1 cellular context compared by ENCODE assay signal in the genomic region with DNA sequence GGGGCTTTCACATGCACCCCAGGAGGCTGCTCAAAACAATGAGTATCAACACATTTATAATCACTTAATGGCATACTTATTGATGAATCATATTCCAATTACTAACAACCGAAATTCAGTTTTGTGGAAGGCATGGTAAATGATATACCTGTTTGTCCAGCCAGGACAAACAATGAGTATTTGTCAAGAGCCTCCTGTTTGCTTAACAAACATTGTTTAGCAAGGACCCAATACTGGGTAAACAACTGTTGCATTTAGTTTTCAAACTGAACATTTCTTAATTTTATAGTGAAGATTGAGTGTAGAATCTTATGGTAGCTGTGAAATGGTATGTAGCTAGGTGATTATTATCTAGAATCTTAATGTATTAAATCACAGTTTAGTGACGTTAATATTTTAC.
TF ChIP-seq lines count a peak whose summit lies in the region.

No MANE protein-coding gene starts in this region.

TF ChIP-seq in HepG2, 621 proteins besides CTCF, POLR2A, EP300 and RAD21 (continued from another document and continues in another):
- TF ChIP-seq, protein P1, sequence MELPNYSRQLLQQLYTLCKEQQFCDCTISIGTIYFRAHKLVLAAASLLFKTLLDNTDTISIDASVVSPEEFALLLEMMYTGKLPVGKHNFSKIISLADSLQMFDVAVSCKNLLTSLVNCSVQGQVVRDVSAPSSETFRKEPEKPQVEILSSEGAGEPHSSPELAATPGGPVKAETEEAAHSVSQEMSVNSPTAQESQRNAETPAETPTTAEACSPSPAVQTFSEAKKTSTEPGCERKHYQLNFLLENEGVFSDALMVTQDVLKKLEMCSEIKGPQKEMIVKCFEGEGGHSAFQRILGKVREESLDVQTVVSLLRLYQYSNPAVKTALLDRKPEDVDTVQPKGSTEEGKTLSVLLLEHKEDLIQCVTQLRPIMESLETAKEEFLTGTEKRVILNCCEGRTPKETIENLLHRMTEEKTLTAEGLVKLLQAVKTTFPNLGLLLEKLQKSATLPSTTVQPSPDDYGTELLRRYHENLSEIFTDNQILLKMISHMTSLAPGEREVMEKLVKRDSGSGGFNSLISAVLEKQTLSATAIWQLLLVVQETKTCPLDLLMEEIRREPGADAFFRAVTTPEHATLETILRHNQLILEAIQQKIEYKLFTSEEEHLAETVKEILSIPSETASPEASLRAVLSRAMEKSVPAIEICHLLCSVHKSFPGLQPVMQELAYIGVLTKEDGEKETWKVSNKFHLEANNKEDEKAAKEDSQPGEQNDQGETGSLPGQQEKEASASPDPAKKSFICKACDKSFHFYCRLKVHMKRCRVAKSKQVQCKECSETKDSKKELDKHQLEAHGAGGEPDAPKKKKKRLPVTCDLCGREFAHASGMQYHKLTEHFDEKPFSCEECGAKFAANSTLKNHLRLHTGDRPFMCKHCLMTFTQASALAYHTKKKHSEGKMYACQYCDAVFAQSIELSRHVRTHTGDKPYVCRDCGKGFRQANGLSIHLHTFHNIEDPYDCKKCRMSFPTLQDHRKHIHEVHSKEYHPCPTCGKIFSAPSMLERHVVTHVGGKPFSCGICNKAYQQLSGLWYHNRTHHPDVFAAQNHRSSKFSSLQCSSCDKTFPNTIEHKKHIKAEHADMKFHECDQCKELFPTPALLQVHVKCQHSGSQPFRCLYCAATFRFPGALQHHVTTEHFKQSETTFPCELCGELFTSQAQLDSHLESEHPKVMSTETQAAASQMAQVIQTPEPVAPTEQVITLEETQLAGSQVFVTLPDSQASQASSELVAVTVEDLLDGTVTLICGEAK (IDR thresholded peaks at IDR 0.05): no peak
- TF ChIP-seq, protein P1 (CRISPR knock-in tag; IDR thresholded peaks at IDR 0.05): no peak
- TF ChIP-seq, protein P2, sequence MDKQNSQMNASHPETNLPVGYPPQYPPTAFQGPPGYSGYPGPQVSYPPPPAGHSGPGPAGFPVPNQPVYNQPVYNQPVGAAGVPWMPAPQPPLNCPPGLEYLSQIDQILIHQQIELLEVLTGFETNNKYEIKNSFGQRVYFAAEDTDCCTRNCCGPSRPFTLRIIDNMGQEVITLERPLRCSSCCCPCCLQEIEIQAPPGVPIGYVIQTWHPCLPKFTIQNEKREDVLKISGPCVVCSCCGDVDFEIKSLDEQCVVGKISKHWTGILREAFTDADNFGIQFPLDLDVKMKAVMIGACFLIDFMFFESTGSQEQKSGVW (CRISPR knock-in tag; IDR thresholded peaks at IDR 0.05; ENCODE audit: borderline replicate concordance): no peak
- TF ChIP-seq HOXA3 (CRISPR knock-in tag; IDR thresholded peaks at IDR 0.05) (no peak), NKX3-1 (CRISPR knock-in tag; IDR thresholded peaks at IDR 0.05) (no peak), TP53 (CRISPR knock-in tag; conservative IDR thresholded peaks at IDR 0.05) (no peak), MXD4 (CRISPR knock-in tag; IDR thresholded peaks at IDR 0.05) (no peak), ZNF296 (CRISPR knock-in tag; conservative IDR thresholded peaks at IDR 0.05) (no peak), NFE2 (CRISPR knock-in tag; IDR thresholded peaks at IDR 0.05) (no peak), HDAC1 (CRISPR knock-in tag; IDR thresholded peaks at IDR 0.05) (no peak), SOX13 (IDR thresholded peaks at IDR 0.05) (no peak), SOX13 (CRISPR knock-in tag; conservative IDR thresholded peaks at IDR 0.05 in 1 of 2, IDR thresholded peaks at IDR 0.05 in 1 of 2) (peak in 1 of 2 experiments; percentile 53; a peak in 2 of 4 replicates), SOX5 (CRISPR knock-in tag; IDR thresholded peaks at IDR 0.05; ENCODE audit: borderline replicate concordance) (peak; percentile 57; the same call in 1 of the 2 replicates), RBM39 (IDR thresholded peaks at IDR 0.05; ENCODE audit: low read depth, low read length, poor library complexity, severe bottlenecking) (no peak), JUNB (CRISPR knock-in tag; IDR thresholded peaks at IDR 0.05; ENCODE audit: borderline replicate concordance) (no peak), KDM6A (CRISPR knock-in tag; IDR thresholded peaks at IDR 0.05; ENCODE audit: low read depth) (no peak), FOXA3 (CRISPR knock-in tag; IDR thresholded peaks at IDR 0.05) (peak; percentile 86), NPAS2 (CRISPR knock-in tag; IDR thresholded peaks at IDR 0.05; ENCODE audit: borderline replicate concordance) (no peak), ZKSCAN1 (IDR thresholded peaks at IDR 0.05; ENCODE audit: low read length) (no peak), BCL6 (CRISPR knock-in tag; IDR thresholded peaks at IDR 0.05) (peak; percentile 23; the same call in 1 of the 2 replicates), NFIC (IDR thresholded peaks at IDR 0.05; ENCODE audit: low read length) (peak; percentile 44; the same call in 1 of the 2 replicates), ZBTB42 (CRISPR knock-in tag; IDR thresholded peaks at IDR 0.05) (no peak), HHEX (CRISPR knock-in tag; IDR thresholded peaks at IDR 0.05) (peak; percentile 56; the same call in 1 of the 2 replicates), MAFF (IDR thresholded peaks at IDR 0.05; ENCODE audit: low read depth, low read length) (no peak), BRCA1 (CRISPR knock-in tag; IDR thresholded peaks at IDR 0.05) (no peak), CEBPB (IDR thresholded peaks at IDR 0.05; ENCODE audit: borderline replicate concordance, low read depth, low read length) (peak; percentile 70)
- TF ChIP-seq, protein P3, sequence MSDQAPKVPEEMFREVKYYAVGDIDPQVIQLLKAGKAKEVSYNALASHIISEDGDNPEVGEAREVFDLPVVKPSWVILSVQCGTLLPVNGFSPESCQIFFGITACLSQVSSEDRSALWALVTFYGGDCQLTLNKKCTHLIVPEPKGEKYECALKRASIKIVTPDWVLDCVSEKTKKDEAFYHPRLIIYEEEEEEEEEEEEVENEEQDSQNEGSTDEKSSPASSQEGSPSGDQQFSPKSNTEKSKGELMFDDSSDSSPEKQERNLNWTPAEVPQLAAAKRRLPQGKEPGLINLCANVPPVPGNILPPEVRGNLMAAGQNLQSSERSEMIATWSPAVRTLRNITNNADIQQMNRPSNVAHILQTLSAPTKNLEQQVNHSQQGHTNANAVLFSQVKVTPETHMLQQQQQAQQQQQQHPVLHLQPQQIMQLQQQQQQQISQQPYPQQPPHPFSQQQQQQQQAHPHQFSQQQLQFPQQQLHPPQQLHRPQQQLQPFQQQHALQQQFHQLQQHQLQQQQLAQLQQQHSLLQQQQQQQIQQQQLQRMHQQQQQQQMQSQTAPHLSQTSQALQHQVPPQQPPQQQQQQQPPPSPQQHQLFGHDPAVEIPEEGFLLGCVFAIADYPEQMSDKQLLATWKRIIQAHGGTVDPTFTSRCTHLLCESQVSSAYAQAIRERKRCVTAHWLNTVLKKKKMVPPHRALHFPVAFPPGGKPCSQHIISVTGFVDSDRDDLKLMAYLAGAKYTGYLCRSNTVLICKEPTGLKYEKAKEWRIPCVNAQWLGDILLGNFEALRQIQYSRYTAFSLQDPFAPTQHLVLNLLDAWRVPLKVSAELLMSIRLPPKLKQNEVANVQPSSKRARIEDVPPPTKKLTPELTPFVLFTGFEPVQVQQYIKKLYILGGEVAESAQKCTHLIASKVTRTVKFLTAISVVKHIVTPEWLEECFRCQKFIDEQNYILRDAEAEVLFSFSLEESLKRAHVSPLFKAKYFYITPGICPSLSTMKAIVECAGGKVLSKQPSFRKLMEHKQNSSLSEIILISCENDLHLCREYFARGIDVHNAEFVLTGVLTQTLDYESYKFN (CRISPR knock-in tag; conservative IDR thresholded peaks at IDR 0.05): 0 out of 2 replicates have a peak, but pooled peaks have one; percentile 31
- TF ChIP-seq, protein P4, sequence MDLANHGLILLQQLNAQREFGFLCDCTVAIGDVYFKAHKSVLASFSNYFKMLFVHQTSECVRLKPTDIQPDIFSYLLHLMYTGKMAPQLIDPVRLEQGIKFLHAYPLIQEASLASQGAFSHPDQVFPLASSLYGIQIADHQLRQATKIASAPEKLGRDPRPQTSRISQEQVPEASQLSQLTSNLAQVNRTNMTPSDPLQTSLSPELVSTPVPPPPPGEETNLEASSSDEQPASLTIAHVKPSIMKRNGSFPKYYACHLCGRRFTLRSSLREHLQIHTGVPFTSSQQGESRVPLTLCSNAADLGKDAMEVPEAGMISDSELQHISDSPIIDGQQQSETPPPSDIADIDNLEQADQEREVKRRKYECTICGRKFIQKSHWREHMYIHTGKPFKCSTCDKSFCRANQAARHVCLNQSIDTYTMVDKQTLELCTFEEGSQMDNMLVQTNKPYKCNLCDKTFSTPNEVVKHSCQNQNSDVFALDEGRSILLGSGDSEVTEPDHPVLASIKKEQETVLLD (CRISPR knock-in tag; IDR thresholded peaks at IDR 0.05; ENCODE audit: low read depth): no peak
- TF ChIP-seq, protein P5, sequence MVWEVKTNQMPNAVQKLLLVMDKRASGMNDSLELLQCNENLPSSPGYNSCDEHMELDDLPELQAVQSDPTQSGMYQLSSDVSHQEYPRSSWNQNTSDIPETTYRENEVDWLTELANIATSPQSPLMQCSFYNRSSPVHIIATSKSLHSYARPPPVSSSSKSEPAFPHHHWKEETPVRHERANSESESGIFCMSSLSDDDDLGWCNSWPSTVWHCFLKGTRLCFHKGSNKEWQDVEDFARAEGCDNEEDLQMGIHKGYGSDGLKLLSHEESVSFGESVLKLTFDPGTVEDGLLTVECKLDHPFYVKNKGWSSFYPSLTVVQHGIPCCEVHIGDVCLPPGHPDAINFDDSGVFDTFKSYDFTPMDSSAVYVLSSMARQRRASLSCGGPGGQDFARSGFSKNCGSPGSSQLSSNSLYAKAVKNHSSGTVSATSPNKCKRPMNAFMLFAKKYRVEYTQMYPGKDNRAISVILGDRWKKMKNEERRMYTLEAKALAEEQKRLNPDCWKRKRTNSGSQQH (CRISPR knock-in tag; IDR thresholded peaks at IDR 0.05; ENCODE audit: low read depth): no peak
- TF ChIP-seq, protein P6, sequence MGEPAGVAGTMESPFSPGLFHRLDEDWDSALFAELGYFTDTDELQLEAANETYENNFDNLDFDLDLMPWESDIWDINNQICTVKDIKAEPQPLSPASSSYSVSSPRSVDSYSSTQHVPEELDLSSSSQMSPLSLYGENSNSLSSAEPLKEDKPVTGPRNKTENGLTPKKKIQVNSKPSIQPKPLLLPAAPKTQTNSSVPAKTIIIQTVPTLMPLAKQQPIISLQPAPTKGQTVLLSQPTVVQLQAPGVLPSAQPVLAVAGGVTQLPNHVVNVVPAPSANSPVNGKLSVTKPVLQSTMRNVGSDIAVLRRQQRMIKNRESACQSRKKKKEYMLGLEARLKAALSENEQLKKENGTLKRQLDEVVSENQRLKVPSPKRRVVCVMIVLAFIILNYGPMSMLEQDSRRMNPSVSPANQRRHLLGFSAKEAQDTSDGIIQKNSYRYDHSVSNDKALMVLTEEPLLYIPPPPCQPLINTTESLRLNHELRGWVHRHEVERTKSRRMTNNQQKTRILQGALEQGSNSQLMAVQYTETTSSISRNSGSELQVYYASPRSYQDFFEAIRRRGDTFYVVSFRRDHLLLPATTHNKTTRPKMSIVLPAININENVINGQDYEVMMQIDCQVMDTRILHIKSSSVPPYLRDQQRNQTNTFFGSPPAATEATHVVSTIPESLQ (CRISPR knock-in tag; conservative IDR thresholded peaks at IDR 0.05): no peak
- TF ChIP-seq, protein P7, sequence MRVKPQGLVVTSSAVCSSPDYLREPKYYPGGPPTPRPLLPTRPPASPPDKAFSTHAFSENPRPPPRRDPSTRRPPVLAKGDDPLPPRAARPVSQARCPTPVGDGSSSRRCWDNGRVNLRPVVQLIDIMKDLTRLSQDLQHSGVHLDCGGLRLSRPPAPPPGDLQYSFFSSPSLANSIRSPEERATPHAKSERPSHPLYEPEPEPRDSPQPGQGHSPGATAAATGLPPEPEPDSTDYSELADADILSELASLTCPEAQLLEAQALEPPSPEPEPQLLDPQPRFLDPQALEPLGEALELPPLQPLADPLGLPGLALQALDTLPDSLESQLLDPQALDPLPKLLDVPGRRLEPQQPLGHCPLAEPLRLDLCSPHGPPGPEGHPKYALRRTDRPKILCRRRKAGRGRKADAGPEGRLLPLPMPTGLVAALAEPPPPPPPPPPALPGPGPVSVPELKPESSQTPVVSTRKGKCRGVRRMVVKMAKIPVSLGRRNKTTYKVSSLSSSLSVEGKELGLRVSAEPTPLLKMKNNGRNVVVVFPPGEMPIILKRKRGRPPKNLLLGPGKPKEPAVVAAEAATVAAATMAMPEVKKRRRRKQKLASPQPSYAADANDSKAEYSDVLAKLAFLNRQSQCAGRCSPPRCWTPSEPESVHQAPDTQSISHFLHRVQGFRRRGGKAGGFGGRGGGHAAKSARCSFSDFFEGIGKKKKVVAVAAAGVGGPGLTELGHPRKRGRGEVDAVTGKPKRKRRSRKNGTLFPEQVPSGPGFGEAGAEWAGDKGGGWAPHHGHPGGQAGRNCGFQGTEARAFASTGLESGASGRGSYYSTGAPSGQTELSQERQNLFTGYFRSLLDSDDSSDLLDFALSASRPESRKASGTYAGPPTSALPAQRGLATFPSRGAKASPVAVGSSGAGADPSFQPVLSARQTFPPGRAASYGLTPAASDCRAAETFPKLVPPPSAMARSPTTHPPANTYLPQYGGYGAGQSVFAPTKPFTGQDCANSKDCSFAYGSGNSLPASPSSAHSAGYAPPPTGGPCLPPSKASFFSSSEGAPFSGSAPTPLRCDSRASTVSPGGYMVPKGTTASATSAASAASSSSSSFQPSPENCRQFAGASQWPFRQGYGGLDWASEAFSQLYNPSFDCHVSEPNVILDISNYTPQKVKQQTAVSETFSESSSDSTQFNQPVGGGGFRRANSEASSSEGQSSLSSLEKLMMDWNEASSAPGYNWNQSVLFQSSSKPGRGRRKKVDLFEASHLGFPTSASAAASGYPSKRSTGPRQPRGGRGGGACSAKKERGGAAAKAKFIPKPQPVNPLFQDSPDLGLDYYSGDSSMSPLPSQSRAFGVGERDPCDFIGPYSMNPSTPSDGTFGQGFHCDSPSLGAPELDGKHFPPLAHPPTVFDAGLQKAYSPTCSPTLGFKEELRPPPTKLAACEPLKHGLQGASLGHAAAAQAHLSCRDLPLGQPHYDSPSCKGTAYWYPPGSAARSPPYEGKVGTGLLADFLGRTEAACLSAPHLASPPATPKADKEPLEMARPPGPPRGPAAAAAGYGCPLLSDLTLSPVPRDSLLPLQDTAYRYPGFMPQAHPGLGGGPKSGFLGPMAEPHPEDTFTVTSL (CRISPR knock-in tag; IDR thresholded peaks at IDR 0.05; ENCODE audit: borderline replicate concordance): peak; percentile 43; the same call in 1 of the 2 replicates
